1 cellular context compared by ENCODE assay signal in the genomic region with DNA sequence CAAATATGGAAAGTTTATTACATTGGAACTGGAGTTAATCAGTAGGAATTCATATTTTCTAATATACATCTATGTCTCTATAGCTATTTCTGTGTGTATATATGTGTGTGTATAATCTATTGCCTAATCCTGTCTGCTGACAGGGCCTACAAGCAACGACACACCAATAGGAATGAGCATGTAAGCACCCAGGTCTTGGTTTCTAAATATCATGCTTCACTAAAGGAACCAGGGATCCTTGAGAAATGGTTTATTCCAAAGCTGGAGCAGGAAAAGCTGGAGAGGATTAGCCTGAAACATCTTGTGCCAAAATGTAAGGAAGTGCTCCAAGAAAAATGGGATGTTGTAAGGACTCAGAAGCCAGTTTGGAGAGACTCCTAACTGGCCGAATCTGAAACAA.
A peak's percentile ranks its signal among the peaks of the same experiment; 100 is the strongest.
TF ChIP-seq lines count a peak whose summit lies in the region.

No MANE protein-coding gene starts in this region.

TF ChIP-seq in HepG2, 621 proteins besides CTCF, POLR2A, EP300 and RAD21:
- no peak for TF ChIP-seq RXRA (CRISPR knock-in tag; IDR thresholded peaks at IDR 0.05)
- TF ChIP-seq CEBPB (IDR thresholded peaks at IDR 0.05; ENCODE audit: borderline replicate concordance, low read depth, low read length), result peak; percentile 26; the same call in 1 of the 2 replicates
- 0 out of 2 replicates have a peak, but pooled peaks have one; percentile 13 for TF ChIP-seq CEBPG (CRISPR knock-in tag; IDR thresholded peaks at IDR 0.05)
